1 cellular context compared by ENCODE assay signal in the genomic region with DNA sequence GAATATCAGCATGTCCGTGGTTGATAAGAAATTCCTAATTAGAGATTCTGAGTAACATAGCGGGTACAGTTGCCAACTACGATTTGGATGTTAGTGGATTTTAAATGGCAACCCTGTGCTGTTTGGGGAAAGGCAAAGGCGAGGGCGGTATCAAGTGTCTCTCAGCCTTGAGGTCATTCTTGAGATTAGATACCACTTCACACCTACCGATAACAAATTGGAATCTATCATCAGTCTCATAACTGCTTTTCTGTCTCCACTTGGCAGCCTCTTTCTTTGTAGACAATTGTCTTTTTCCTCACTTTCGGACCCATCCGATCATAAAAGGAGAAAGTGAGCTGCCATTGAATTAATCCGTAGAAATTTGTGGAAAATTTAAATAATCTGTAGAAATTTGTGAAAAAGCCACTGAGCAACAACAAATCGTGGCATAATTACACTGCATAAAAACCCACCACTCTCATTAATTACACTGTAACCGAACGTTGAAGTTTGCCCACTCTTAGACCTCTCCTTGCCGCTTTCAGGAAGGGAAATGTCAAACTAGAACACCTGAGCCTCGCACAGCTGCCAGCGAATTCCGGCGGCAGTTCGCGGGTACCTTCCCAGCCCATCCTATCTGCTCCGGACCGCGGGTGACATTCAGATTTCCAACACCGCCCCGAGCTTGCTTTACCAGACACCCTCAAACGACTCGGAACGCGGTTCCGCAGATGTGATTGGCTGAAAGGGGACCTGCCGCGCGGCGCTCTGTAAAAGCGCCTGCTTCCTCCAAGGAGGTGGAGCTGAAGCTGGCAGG.
TF ChIP-seq lines count a peak whose summit lies in the region.

No MANE protein-coding gene starts in this region.

TF ChIP-seq in HepG2, 621 proteins besides CTCF, POLR2A, EP300 and RAD21 (continued from another document and continues in another):
- TF ChIP-seq, protein P1, sequence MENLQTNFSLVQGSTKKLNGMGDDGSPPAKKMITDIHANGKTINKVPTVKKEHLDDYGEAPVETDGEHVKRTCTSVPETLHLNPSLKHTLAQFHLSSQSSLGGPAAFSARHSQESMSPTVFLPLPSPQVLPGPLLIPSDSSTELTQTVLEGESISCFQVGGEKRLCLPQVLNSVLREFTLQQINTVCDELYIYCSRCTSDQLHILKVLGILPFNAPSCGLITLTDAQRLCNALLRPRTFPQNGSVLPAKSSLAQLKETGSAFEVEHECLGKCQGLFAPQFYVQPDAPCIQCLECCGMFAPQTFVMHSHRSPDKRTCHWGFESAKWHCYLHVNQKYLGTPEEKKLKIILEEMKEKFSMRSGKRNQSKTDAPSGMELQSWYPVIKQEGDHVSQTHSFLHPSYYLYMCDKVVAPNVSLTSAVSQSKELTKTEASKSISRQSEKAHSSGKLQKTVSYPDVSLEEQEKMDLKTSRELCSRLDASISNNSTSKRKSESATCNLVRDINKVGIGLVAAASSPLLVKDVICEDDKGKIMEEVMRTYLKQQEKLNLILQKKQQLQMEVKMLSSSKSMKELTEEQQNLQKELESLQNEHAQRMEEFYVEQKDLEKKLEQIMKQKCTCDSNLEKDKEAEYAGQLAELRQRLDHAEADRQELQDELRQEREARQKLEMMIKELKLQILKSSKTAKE (CRISPR knock-in tag; IDR thresholded peaks at IDR 0.05; ENCODE audit: borderline replicate concordance) = no peak
- TF ChIP-seq, protein P2, sequence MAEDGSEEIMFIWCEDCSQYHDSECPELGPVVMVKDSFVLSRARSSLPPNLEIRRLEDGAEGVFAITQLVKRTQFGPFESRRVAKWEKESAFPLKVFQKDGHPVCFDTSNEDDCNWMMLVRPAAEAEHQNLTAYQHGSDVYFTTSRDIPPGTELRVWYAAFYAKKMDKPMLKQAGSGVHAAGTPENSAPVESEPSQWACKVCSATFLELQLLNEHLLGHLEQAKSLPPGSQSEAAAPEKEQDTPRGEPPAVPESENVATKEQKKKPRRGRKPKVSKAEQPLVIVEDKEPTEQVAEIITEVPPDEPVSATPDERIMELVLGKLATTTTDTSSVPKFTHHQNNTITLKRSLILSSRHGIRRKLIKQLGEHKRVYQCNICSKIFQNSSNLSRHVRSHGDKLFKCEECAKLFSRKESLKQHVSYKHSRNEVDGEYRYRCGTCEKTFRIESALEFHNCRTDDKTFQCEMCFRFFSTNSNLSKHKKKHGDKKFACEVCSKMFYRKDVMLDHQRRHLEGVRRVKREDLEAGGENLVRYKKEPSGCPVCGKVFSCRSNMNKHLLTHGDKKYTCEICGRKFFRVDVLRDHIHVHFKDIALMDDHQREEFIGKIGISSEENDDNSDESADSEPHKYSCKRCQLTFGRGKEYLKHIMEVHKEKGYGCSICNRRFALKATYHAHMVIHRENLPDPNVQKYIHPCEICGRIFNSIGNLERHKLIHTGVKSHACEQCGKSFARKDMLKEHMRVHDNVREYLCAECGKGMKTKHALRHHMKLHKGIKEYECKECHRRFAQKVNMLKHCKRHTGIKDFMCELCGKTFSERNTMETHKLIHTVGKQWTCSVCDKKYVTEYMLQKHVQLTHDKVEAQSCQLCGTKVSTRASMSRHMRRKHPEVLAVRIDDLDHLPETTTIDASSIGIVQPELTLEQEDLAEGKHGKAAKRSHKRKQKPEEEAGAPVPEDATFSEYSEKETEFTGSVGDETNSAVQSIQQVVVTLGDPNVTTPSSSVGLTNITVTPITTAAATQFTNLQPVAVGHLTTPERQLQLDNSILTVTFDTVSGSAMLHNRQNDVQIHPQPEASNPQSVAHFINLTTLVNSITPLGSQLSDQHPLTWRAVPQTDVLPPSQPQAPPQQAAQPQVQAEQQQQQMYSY (CRISPR knock-in tag; IDR thresholded peaks at IDR 0.05) = no peak
- no peak for TF ChIP-seq MBD4 (IDR thresholded peaks at IDR 0.05; ENCODE audit: borderline replicate concordance, low read length)
- no peak for TF ChIP-seq SP140L (CRISPR knock-in tag; IDR thresholded peaks at IDR 0.05; ENCODE audit: borderline replicate concordance)
- no peak for TF ChIP-seq HDAC1 (CRISPR knock-in tag; IDR thresholded peaks at IDR 0.05)
- TF ChIP-seq ZNF20 (CRISPR knock-in tag; IDR thresholded peaks at IDR 0.05) = no peak; the same call in 1 of the 2 replicates
- TF ChIP-seq EED (CRISPR knock-in tag; IDR thresholded peaks at IDR 0.05) = no peak
- TF ChIP-seq MATR3 (CRISPR knock-in tag; IDR thresholded peaks at IDR 0.05) = no peak
- no peak for TF ChIP-seq TBX3 (IDR thresholded peaks at IDR 0.05; ENCODE audit: borderline replicate concordance)
- TF ChIP-seq ESRRA (CRISPR knock-in tag; IDR thresholded peaks at IDR 0.05; ENCODE audit: low read depth) = no peak
- peak; percentile 29; the same call in 1 of the 2 replicates for TF ChIP-seq ZNF264 (CRISPR knock-in tag; IDR thresholded peaks at IDR 0.05)
- TF ChIP-seq RAD51 (IDR thresholded peaks at IDR 0.05; ENCODE audit: borderline replicate concordance) = no peak
- TF ChIP-seq KLF13 (CRISPR knock-in tag; IDR thresholded peaks at IDR 0.05) = no peak
- TF ChIP-seq SALL2 (CRISPR knock-in tag; IDR thresholded peaks at IDR 0.05) = 0 out of 2 replicates have a peak, but pooled peaks have one; percentile 9
- TF ChIP-seq TMF1 (CRISPR knock-in tag; IDR thresholded peaks at IDR 0.05; ENCODE audit: low read depth) = no peak
- TF ChIP-seq NFE2L2 (IDR thresholded peaks at IDR 0.05; ENCODE audit: low read length) = no peak
- TF ChIP-seq NR2F2 (IDR thresholded peaks at IDR 0.05; ENCODE audit: borderline replicate concordance, low read depth) = no peak
- TF ChIP-seq, protein P3, sequence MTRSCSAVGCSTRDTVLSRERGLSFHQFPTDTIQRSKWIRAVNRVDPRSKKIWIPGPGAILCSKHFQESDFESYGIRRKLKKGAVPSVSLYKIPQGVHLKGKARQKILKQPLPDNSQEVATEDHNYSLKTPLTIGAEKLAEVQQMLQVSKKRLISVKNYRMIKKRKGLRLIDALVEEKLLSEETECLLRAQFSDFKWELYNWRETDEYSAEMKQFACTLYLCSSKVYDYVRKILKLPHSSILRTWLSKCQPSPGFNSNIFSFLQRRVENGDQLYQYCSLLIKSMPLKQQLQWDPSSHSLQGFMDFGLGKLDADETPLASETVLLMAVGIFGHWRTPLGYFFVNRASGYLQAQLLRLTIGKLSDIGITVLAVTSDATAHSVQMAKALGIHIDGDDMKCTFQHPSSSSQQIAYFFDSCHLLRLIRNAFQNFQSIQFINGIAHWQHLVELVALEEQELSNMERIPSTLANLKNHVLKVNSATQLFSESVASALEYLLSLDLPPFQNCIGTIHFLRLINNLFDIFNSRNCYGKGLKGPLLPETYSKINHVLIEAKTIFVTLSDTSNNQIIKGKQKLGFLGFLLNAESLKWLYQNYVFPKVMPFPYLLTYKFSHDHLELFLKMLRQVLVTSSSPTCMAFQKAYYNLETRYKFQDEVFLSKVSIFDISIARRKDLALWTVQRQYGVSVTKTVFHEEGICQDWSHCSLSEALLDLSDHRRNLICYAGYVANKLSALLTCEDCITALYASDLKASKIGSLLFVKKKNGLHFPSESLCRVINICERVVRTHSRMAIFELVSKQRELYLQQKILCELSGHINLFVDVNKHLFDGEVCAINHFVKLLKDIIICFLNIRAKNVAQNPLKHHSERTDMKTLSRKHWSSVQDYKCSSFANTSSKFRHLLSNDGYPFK (CRISPR knock-in tag; IDR thresholded peaks at IDR 0.05; ENCODE audit: borderline replicate concordance) = no peak
- TF ChIP-seq HCFC1 (IDR thresholded peaks at IDR 0.05; ENCODE audit: low read depth, low read length) = no peak
- no peak for TF ChIP-seq SNAI1 (CRISPR knock-in tag; IDR thresholded peaks at IDR 0.05; ENCODE audit: borderline replicate concordance)
- no peak for TF ChIP-seq ZNF672 (CRISPR knock-in tag; IDR thresholded peaks at IDR 0.05)
- TF ChIP-seq ZNF260 (CRISPR knock-in tag; IDR thresholded peaks at IDR 0.05; ENCODE audit: borderline replicate concordance, low read depth) = no peak
- TF ChIP-seq, protein P4, sequence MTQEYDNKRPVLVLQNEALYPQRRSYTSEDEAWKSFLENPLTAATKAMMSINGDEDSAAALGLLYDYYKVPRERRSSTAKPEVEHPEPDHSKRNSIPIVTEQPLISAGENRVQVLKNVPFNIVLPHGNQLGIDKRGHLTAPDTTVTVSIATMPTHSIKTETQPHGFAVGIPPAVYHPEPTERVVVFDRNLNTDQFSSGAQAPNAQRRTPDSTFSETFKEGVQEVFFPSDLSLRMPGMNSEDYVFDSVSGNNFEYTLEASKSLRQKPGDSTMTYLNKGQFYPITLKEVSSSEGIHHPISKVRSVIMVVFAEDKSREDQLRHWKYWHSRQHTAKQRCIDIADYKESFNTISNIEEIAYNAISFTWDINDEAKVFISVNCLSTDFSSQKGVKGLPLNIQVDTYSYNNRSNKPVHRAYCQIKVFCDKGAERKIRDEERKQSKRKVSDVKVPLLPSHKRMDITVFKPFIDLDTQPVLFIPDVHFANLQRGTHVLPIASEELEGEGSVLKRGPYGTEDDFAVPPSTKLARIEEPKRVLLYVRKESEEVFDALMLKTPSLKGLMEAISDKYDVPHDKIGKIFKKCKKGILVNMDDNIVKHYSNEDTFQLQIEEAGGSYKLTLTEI (CRISPR knock-in tag; conservative IDR thresholded peaks at IDR 0.05) = no peak
- TF ChIP-seq, protein P5, sequence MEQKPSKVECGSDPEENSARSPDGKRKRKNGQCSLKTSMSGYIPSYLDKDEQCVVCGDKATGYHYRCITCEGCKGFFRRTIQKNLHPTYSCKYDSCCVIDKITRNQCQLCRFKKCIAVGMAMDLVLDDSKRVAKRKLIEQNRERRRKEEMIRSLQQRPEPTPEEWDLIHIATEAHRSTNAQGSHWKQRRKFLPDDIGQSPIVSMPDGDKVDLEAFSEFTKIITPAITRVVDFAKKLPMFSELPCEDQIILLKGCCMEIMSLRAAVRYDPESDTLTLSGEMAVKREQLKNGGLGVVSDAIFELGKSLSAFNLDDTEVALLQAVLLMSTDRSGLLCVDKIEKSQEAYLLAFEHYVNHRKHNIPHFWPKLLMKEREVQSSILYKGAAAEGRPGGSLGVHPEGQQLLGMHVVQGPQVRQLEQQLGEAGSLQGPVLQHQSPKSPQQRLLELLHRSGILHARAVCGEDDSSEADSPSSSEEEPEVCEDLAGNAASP (CRISPR knock-in tag; IDR thresholded peaks at IDR 0.05; ENCODE audit: borderline replicate concordance) = no peak
- TF ChIP-seq ZNF337 (CRISPR knock-in tag; IDR thresholded peaks at IDR 0.05; ENCODE audit: borderline replicate concordance, low read depth) = 0 out of 2 replicates have a peak, but pooled peaks have one; percentile 37
- TF ChIP-seq KDM4B (CRISPR knock-in tag; IDR thresholded peaks at IDR 0.05) = no peak
- no peak for TF ChIP-seq ARHGAP35 (CRISPR knock-in tag; IDR thresholded peaks at IDR 0.05; ENCODE audit: borderline replicate concordance)
- no peak for TF ChIP-seq GTF2F1 (IDR thresholded peaks at IDR 0.05; ENCODE audit: low read length)
- TF ChIP-seq RFX1 (IDR thresholded peaks at IDR 0.05) = no peak
- no peak for TF ChIP-seq RELA (CRISPR knock-in tag; IDR thresholded peaks at IDR 0.05)
- TF ChIP-seq ZNF598 (CRISPR knock-in tag; IDR thresholded peaks at IDR 0.05; ENCODE audit: borderline replicate concordance) = 0 out of 2 replicates have a peak, but pooled peaks have one; percentile 66
- TF ChIP-seq KDM1A (CRISPR knock-in tag; IDR thresholded peaks at IDR 0.05) = no peak
- no peak for TF ChIP-seq NFKB2 (CRISPR knock-in tag; IDR thresholded peaks at IDR 0.05; ENCODE audit: borderline replicate concordance)
- TF ChIP-seq ZNF430 (CRISPR knock-in tag; IDR thresholded peaks at IDR 0.05) = no peak
- no peak for TF ChIP-seq BRCA1 (CRISPR knock-in tag; IDR thresholded peaks at IDR 0.05)
- TF ChIP-seq, protein P6, sequence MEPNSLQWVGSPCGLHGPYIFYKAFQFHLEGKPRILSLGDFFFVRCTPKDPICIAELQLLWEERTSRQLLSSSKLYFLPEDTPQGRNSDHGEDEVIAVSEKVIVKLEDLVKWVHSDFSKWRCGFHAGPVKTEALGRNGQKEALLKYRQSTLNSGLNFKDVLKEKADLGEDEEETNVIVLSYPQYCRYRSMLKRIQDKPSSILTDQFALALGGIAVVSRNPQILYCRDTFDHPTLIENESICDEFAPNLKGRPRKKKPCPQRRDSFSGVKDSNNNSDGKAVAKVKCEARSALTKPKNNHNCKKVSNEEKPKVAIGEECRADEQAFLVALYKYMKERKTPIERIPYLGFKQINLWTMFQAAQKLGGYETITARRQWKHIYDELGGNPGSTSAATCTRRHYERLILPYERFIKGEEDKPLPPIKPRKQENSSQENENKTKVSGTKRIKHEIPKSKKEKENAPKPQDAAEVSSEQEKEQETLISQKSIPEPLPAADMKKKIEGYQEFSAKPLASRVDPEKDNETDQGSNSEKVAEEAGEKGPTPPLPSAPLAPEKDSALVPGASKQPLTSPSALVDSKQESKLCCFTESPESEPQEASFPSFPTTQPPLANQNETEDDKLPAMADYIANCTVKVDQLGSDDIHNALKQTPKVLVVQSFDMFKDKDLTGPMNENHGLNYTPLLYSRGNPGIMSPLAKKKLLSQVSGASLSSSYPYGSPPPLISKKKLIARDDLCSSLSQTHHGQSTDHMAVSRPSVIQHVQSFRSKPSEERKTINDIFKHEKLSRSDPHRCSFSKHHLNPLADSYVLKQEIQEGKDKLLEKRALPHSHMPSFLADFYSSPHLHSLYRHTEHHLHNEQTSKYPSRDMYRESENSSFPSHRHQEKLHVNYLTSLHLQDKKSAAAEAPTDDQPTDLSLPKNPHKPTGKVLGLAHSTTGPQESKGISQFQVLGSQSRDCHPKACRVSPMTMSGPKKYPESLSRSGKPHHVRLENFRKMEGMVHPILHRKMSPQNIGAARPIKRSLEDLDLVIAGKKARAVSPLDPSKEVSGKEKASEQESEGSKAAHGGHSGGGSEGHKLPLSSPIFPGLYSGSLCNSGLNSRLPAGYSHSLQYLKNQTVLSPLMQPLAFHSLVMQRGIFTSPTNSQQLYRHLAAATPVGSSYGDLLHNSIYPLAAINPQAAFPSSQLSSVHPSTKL (CRISPR knock-in tag; IDR thresholded peaks at IDR 0.05) = peak; percentile 5; the same call in 1 of the 2 replicates
- no peak for TF ChIP-seq ZNF3 (CRISPR knock-in tag; IDR thresholded peaks at IDR 0.05)
- TF ChIP-seq ZSCAN31 (CRISPR knock-in tag; IDR thresholded peaks at IDR 0.05; ENCODE audit: low read depth) = 0 out of 2 replicates have a peak, but pooled peaks have one; percentile 27
- TF ChIP-seq, protein P7, sequence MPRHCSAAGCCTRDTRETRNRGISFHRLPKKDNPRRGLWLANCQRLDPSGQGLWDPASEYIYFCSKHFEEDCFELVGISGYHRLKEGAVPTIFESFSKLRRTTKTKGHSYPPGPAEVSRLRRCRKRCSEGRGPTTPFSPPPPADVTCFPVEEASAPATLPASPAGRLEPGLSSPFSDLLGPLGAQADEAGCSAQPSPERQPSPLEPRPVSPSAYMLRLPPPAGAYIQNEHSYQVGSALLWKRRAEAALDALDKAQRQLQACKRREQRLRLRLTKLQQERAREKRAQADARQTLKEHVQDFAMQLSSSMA (CRISPR knock-in tag; IDR thresholded peaks at IDR 0.05) = no peak
- TF ChIP-seq, protein P8, sequence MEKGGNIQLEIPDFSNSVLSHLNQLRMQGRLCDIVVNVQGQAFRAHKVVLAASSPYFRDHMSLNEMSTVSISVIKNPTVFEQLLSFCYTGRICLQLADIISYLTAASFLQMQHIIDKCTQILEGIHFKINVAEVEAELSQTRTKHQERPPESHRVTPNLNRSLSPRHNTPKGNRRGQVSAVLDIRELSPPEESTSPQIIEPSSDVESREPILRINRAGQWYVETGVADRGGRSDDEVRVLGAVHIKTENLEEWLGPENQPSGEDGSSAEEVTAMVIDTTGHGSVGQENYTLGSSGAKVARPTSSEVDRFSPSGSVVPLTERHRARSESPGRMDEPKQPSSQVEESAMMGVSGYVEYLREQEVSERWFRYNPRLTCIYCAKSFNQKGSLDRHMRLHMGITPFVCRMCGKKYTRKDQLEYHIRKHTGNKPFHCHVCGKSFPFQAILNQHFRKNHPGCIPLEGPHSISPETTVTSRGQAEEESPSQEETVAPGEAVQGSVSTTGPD (CRISPR knock-in tag; IDR thresholded peaks at IDR 0.05) = no peak
- TF ChIP-seq, protein P9, sequence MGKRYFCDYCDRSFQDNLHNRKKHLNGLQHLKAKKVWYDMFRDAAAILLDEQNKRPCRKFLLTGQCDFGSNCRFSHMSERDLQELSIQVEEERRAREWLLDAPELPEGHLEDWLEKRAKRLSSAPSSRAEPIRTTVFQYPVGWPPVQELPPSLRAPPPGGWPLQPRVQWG (CRISPR knock-in tag; IDR thresholded peaks at IDR 0.05; ENCODE audit: borderline replicate concordance, low read depth) = no peak
- no peak for TF ChIP-seq ZNF766 (CRISPR knock-in tag; IDR thresholded peaks at IDR 0.05; ENCODE audit: borderline replicate concordance)
